In genomic region chr1:244049142-244049968, GRCh38 we compare ENCODE assay signal across 8 cellular contexts. TPM values are rescaled to one million over a fixed set of nuclear protein-coding genes. Genes with fewer than 3 reads are reported as not detected.
DNase-seq lines count a peak whose midpoint lies in the region; ATAC-seq, FAIRE-seq and TF ChIP-seq lines count a peak whose summit lies in the region.

No MANE protein-coding gene starts in this region.

- peaks cover 27% of the 10 kb centered on the region for H3K4me1 Mint-ChIP-seq in T-helper 2 cell treated with Interferon-gamma antibody and Interleukin-4, amounts not matched to agents 5 μg/mL and 100 μg/mL, for 36 hours (ENCODE audit: low read depth)

- H3K56ac ChIP-seq in IMR-90 (ENCODE audit: extremely low read depth, insufficient read depth, low read length), result peak overlapping the region; percentile 39

- H2BK15ac ChIP-seq in IMR-90 (ENCODE audit: low read depth, low read length), result no peak overlapping the region

- H3K4me3 Mint-ChIP-seq in T-helper 2 cell treated with Interferon-gamma antibody and Interleukin-4, amounts not matched to agents 5 μg/mL and 100 μg/mL, for 36 hours, result peak overlapping the region; percentile 95

- no peaks in the 10 kb centered on the region for H3K9me3 ChIP-seq in IMR-90 (ENCODE audit: control insufficient read depth, insufficient read depth, low read length)

- H3K27ac ChIP-seq in IMR-90 (ENCODE audit: insufficient read depth, low read length), result peak overlapping the region; percentile 38

- peaks cover 2% of the 10 kb centered on the region for H3K36me3 Mint-ChIP-seq in T-helper 2 cell treated with Interferon-gamma antibody and Interleukin-4, amounts not matched to agents 5 μg/mL and 100 μg/mL, for 36 hours (ENCODE audit: low read depth)

- H3K9me1 ChIP-seq in IMR-90 (ENCODE audit: insufficient read depth, low read length), result no peaks in the 10 kb centered on the region

- POLR2A ChIA-PET in IMR-90 (lab: Charles Lee; ENCODE audit: unreplicated experiment), result interaction anchor here (0.5 kb wide), 1 partner anchor 217 kb away, joined by 3 read pairs; no protein-coding TSS in a partner anchor

- CTCF ChIA-PET in IMR-90 (lab: Yijun Ruan, JAX), result no interaction called here

- H2BK5ac ChIP-seq in IMR-90 (ENCODE audit: low read depth, low read length, poor library complexity, severe bottlenecking), result peak overlapping the region; percentile 15

- peaks cover 48% of the 10 kb centered on the region for H3K27me3 Mint-ChIP-seq in T-helper 2 cell treated with Interferon-gamma antibody and Interleukin-4, amounts not matched to agents 5 μg/mL and 100 μg/mL, for 36 hours (ENCODE audit: low read depth)

- TF ChIP-seq RAD21 in IMR-90 (IDR thresholded peaks at IDR 0.05; ENCODE audit: low read length), result no peak

- TF ChIP-seq CTCF in IMR-90 (conservative IDR thresholded peaks at IDR 0.05; ENCODE audit: low read depth, low read length), result no peak
- no peak for TF ChIP-seq CTCF in bronchial epithelial cell (IDR thresholded peaks at IDR 0.05; ENCODE audit: insufficient read depth, low read length, severe bottlenecking)

- ATAC-seq in IMR-90 (ENCODE audit: low read depth) (no peak), GM19328 (IDR thresholded peaks at IDR 0.05; ENCODE audit: unreplicated experiment) (no peak), HG03025 (IDR thresholded peaks at IDR 0.05; ENCODE audit: low FRiP score, unreplicated experiment) (no peak)

- DNase-seq in COLO668 (lab: John Stamatoyannopoulos, UW; ENCODE audit: unreplicated experiment) (peak; percentile 72), IMR-90 (no peak), bronchial epithelial cell (ENCODE audit: low read depth) (no peak), kidney tubule cell (ENCODE audit: low spot score) (peak; percentile 25)
- DNase-seq in T-helper 2 cell treated with Interferon-gamma antibody and Interleukin-4, amounts not matched to agents 5 μg/mL and 100 μg/mL, for 36 hours (ENCODE audit: low spot score), result peak; percentile 18
- DNase-seq in stimulated activated CD4-positive, alpha-beta T cell treated with anti-CD3 and anti-CD28 coated beads, Interleukin-2, amount 100 ng/mL, for 48 hours, result peak; percentile 11 to 23

- H3K9ac ChIP-seq in IMR-90 (ENCODE audit: low read depth, low read length), result peak overlapping the region; percentile 78

- WGBS in IMR-90 (ENCODE audit: extremely low coverage in 2 of 2, insufficient read length in 1 of 2), 2 experiments, result 0% methylated on average over 27 of the region's 75 CpGs; no CpG with 5 or more reads in 1 of the 2 experiments

- H3K27ac Mint-ChIP-seq in T-helper 2 cell treated with Interferon-gamma antibody and Interleukin-4, amounts not matched to agents 5 μg/mL and 100 μg/mL, for 36 hours, result peak overlapping the region; percentile 84

- peaks cover 18 to 35% of the 10 kb centered on the region in 2 experiments for H3K79me1 ChIP-seq in IMR-90 (ENCODE audit: low read depth in 1 of 2, low read length in 2 of 2)

- H3K23ac ChIP-seq in IMR-90 (ENCODE audit: low read depth, low read length), result peak overlapping the region; percentile 89; the same call in 1 of the 2 replicates

- peak overlapping the region; percentile 78 for H3K4ac ChIP-seq in IMR-90 (ENCODE audit: low read depth, low read length)

- in situ Hi-C loops in IMR-90 (cut with MboI; ENCODE audit: low sequenced_read_pairs), result no loop called here

- peaks cover 2% of the 10 kb centered on the region; the same call in 1 of the 2 replicates for H3K4me1 ChIP-seq in IMR-90 (ENCODE audit: control insufficient read depth, insufficient read depth, low read length)

- no peaks in the 10 kb centered on the region for H3K9me3 Mint-ChIP-seq in T-helper 2 cell treated with Interferon-gamma antibody and Interleukin-4, amounts not matched to agents 5 μg/mL and 100 μg/mL, for 36 hours

- peak overlapping the region; percentile 76 for H2AFZ ChIP-seq in IMR-90 (replicated peaks; ENCODE audit: low read length, poor library complexity)

- peak overlapping the region; percentile 95 for H2AK9ac ChIP-seq in IMR-90 (replicated peaks; ENCODE audit: low read depth, low read length, poor library complexity)

- peak overlapping the region; percentile 96 for H3K4me2 ChIP-seq in IMR-90 (ENCODE audit: low read depth, low read length)

- BruUV-seq in IMR-90 (replicated peaks; lab: Mats Ljungman, UMichigan), result no TSS peak

- peaks cover 20% of the 10 kb centered on the region for H4K20me1 ChIP-seq in IMR-90 (ENCODE audit: insufficient read depth, low read length)

- dilution Hi-C loops in IMR-90 (cut with HindIII; ENCODE audit: low sequenced_read_pairs, unreplicated experiment), result no loop called here

- H4K5ac ChIP-seq in IMR-90 (ENCODE audit: low read depth, low read length), result peak overlapping the region; percentile 6; the same call in 1 of the 2 replicates

- H4K91ac ChIP-seq in IMR-90 (ENCODE audit: insufficient read depth, low read depth, low read length), result peak overlapping the region; percentile 19; the same call in 1 of the 2 replicates

- intact Hi-C loops in IMR-90 (cut with micrococcal nuclease), result loop anchor here (5.0 to 10.0 kb wide), 5 partner anchors 132 to 707 kb away; no protein-coding TSS in a partner anchor

- H3K36me3 ChIP-seq in IMR-90 (ENCODE audit: control insufficient read depth, insufficient read depth, low read length) (peaks cover 7% of the 10 kb centered on the region), bronchial epithelial cell (ENCODE audit: control insufficient read depth, insufficient read depth, low read length) (no peaks in the 10 kb centered on the region)

- H3K4me3 ChIP-seq in IMR-90 (ENCODE audit: insufficient read depth, low read depth, low read length) (peak overlapping the region; percentile 82), bronchial epithelial cell (ENCODE audit: low read depth, low read length) (peak overlapping the region; percentile 92)

- peak overlapping the region; percentile 11; the same call in 1 of the 2 replicates for H3K18ac ChIP-seq in IMR-90 (ENCODE audit: low read depth, low read length)

- H2BK20ac ChIP-seq in IMR-90 (ENCODE audit: low read depth, low read length), result no peak overlapping the region

- FAIRE-seq in bronchial epithelial cell (lab: Jason Lieb, UNC), result no peak

- H2AK5ac ChIP-seq in IMR-90 (ENCODE audit: low read depth, low read length), result peak overlapping the region; percentile 48

- H3K14ac ChIP-seq in IMR-90 (replicated peaks; ENCODE audit: low read depth, low read length), result peak overlapping the region; percentile 74

- H4K8ac ChIP-seq in IMR-90 (ENCODE audit: low read depth in 2 of 2, low read length in 2 of 2), result peak overlapping the region in 1 of 2 experiments; percentile 15; a peak in 1 of 4 replicates

- H3K27me3 ChIP-seq in IMR-90 (ENCODE audit: control insufficient read depth, insufficient read depth, low read length) (peaks cover 3% of the 10 kb centered on the region), bronchial epithelial cell (ENCODE audit: control insufficient read depth, insufficient read depth, low read length) (no peaks in the 10 kb centered on the region)

- no peak for TF ChIP-seq POLR2A in IMR-90 (IDR thresholded peaks at IDR 0.05; ENCODE audit: low read depth, low read length)

- peak overlapping the region; percentile 50; the same call in 1 of the 2 replicates for H2BK120ac ChIP-seq in IMR-90 (ENCODE audit: low read depth, low read length)

TF ChIP-seq in IMR-90, 13 proteins besides CTCF, POLR2A, EP300 and RAD21:
- peak; percentile 15; the same call in 1 of the 2 replicates for TF ChIP-seq MAZ (IDR thresholded peaks at IDR 0.05; ENCODE audit: borderline replicate concordance, low read depth, low read length)
- no peak for TF ChIP-seq NFE2L2 (IDR thresholded peaks at IDR 0.05; ENCODE audit: low read depth, low read length)

RNA-seq across cellular contexts. Expression of gene ZBTB18, which starts 1.7 kb away (rescaled TPM):
- total RNA-seq in IMR-90 (2012; rRNA removed) (14.7 and 16.0 TPM in 2 replicates), bronchial epithelial cell (6.8 and 11.3 TPM in 2 replicates)
- polyA plus RNA-seq in IMR-90 (2012; rRNA removed), result 10.0 and 10.3 TPM in 2 replicates
- polyA plus RNA-seq in IMR-90 (2012; cell fraction: cytosol; rRNA removed), result 5.8 and 6.4 TPM in 2 replicates
- polyA plus RNA-seq in IMR-90 (2012; cell fraction: nucleus; rRNA removed; ENCODE audit: low replicate concordance), result 15.5 and 19.3 TPM in 2 replicates

Comparison
In these comparisons a context has a peak if more than half of its experiments do, and no peak if none do; other contexts are left out.
1. DNase-seq: peak in COLO668 (single experiment), T-helper 2 cell treated with Interferon-gamma antibody and Interleukin-4, amounts not matched to agents 5 μg/mL and 100 μg/mL, for 36 hours (single experiment), kidney tubule cell (single experiment) and stimulated activated CD4-positive, alpha-beta T cell treated with anti-CD3 and anti-CD28 coated beads, Interleukin-2, amount 100 ng/mL, for 48 hours (2 of 2); none in IMR-90 (single experiment) and bronchial epithelial cell (single experiment).